ENCODE assay signal across 14 cellular contexts in the genomic region with DNA sequence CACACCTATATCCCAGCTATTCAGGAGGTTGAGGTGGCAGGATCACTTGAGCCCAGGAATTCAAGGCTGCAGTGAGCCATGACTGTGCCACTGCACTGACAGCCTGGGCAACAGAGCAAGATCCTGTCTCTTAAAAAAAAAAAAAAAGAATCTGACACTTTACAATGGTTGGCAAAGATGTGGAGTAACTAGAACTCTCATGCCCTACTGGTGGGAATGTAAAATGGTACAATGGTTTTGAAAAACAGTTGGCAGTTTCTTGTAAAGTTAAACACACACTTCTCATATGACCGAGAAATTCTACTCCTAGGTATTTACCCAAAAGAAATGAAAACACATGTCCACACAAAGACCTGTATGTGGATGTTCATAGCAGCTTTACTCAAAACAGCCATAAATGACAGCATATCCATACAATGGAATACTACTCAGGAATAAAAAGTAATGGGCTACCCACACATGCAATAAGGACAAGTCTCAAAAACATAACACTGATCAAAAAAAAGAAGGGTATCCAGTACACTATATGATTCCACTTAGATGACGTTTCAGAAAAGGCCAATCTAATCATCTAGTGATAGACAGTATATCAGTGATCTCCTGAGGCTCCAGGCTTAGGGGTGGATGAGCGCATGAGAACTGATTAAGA. TPM values are rescaled to one million over a fixed set of nuclear protein-coding genes. Genes with fewer than 3 reads are reported as not detected.
A peak's percentile ranks its signal among the peaks of the same experiment; 100 is the strongest.
DNase-seq lines count a peak whose midpoint lies in the region; ATAC-seq and TF ChIP-seq lines count a peak whose summit lies in the region.
"Had no signal": no experiment of that assay in that cellular context is flagged by ENCODE, and none has a peak within 500 bp of the region (broad histone marks: within the 10 kb centered on the region; RNA-seq: fewer than 3 reads in every experiment).

No MANE protein-coding gene starts in this region.

- H3K4me1 ChIP-seq in CD8-positive, alpha-beta T cell (ENCODE audit: insufficient read depth, low read length): no peaks in the 10 kb centered on the region

- no peak overlapping the region for H3K4me3 ChIP-seq in CD8-positive, alpha-beta T cell (ENCODE audit: low read depth, low read length)

- no peak overlapping the region for H3K27ac ChIP-seq in CD8-positive, alpha-beta T cell (ENCODE audit: low read depth, low read length)

- intact Hi-C loops in activated CD4-positive, alpha-beta T cell treated with anti-CD3 and anti-CD28 coated beads for 36 hours (cut with DNase I, micrococcal nuclease): no loop called here
- intact Hi-C loops in activated CD4-positive, alpha-beta T cell treated with anti-CD3 and anti-CD28 coated beads, Interleukin-2, amount 10 ng/mL, durations not matched to agents 24 days and 14 days (cut with micrococcal nuclease): no loop called here
- intact Hi-C loops in CD8-positive, alpha-beta T cell (cut with DNase I, micrococcal nuclease): no loop called here

- POLR2A ChIA-PET in activated CD4-positive, alpha-beta T cell treated with anti-CD3 and anti-CD28 coated beads for 36 hours (lab: Charles Lee): no interaction called here
- POLR2A ChIA-PET in CD8-positive, alpha-beta T cell (lab: Charles Lee): no interaction called here

- no peak for ATAC-seq in activated CD4-positive, alpha-beta T cell treated with anti-CD3 and anti-CD28 coated beads for 36 hours
- no peak for ATAC-seq in CD8-positive, alpha-beta T cell
- ATAC-seq in GM21723 (IDR thresholded peaks at IDR 0.05; ENCODE audit: unreplicated experiment): no peak

- no peaks in the 10 kb centered on the region for H3K9me3 Mint-ChIP-seq in activated CD4-positive, alpha-beta T cell treated with anti-CD3 and anti-CD28 coated beads for 36 hours (ENCODE audit: low read depth)
- no peaks in the 10 kb centered on the region for H3K9me3 Mint-ChIP-seq in activated CD4-positive, alpha-beta T cell treated with anti-CD3 and anti-CD28 coated beads, Interleukin-2, amount 10 ng/mL, durations not matched to agents 24 days and 14 days
- peaks cover 6% of the 10 kb centered on the region for H3K9me3 Mint-ChIP-seq in chondrocyte (ENCODE audit: low read depth)
- H3K9me3 Mint-ChIP-seq in neural crest cell: no peaks in the 10 kb centered on the region
- H3K9me3 Mint-ChIP-seq in CD8-positive, alpha-beta T cell: no peaks in the 10 kb centered on the region
- H3K9me3 Mint-ChIP-seq: memory B cell had no signal

- no peak for DNase-seq in activated CD4-positive, alpha-beta T cell treated with anti-CD3 and anti-CD28 coated beads for 36 hours
- no peak for DNase-seq in activated CD4-positive, alpha-beta T cell treated with anti-CD3 and anti-CD28 coated beads, Interleukin-2, amount 10 ng/mL, durations not matched to agents 24 days and 14 days
- DNase-seq in M059J (ENCODE audit: low read depth) (peak; percentile 61), chondrocyte (ENCODE audit: low spot score) (no peak), neural crest cell (ENCODE audit: low read depth, low spot score) (no peak)
- no peak for DNase-seq in CD8-positive, alpha-beta T cell
- DNase-seq in stimulated activated CD4-positive, alpha-beta T cell treated with anti-CD3 and anti-CD28 coated beads, Interleukin-4, amount 100 ng/mL, for 24 hours: no peak
- DNase-seq: activated T-cell treated with anti-CD3 and anti-CD28 coated beads, Interleukin-2, amount 50 U/mL, for 1 hour; NCI-H2029; NCI-H748 treated with DMSO at 0.1 percent for 48 hours; stimulated activated naive CD4-positive, alpha-beta T cell treated with Interleukin-2 at 50 U/mL for 16 hours; T-helper 2 cell had no signal

- H3K36me3 ChIP-seq in CD8-positive, alpha-beta T cell (ENCODE audit: insufficient read depth, low read length): no peaks in the 10 kb centered on the region

- H3K36me3 Mint-ChIP-seq in activated CD4-positive, alpha-beta T cell treated with anti-CD3 and anti-CD28 coated beads for 36 hours (ENCODE audit: low read depth): peaks cover 6% of the 10 kb centered on the region
- no peaks in the 10 kb centered on the region for H3K36me3 Mint-ChIP-seq in activated CD4-positive, alpha-beta T cell treated with anti-CD3 and anti-CD28 coated beads, Interleukin-2, amount 10 ng/mL, durations not matched to agents 24 days and 14 days (ENCODE audit: low read depth)
- H3K36me3 Mint-ChIP-seq in chondrocyte (ENCODE audit: low read depth): no peaks in the 10 kb centered on the region
- H3K36me3 Mint-ChIP-seq in neural crest cell (ENCODE audit: low read depth): no peaks in the 10 kb centered on the region
- H3K36me3 Mint-ChIP-seq in CD8-positive, alpha-beta T cell: peaks cover 6% of the 10 kb centered on the region

- no peak overlapping the region for H3K4me3 Mint-ChIP-seq in activated CD4-positive, alpha-beta T cell treated with anti-CD3 and anti-CD28 coated beads for 36 hours
- no peak overlapping the region for H3K4me3 Mint-ChIP-seq in activated CD4-positive, alpha-beta T cell treated with anti-CD3 and anti-CD28 coated beads, Interleukin-2, amount 10 ng/mL, durations not matched to agents 24 days and 14 days
- no peak overlapping the region for H3K4me3 Mint-ChIP-seq in chondrocyte (ENCODE audit: unreplicated experiment)
- H3K4me3 Mint-ChIP-seq in neural crest cell: no peak overlapping the region
- no peak overlapping the region for H3K4me3 Mint-ChIP-seq in CD8-positive, alpha-beta T cell
- H3K4me3 Mint-ChIP-seq: memory B cell had no signal

- CTCF ChIA-PET in activated CD4-positive, alpha-beta T cell treated with anti-CD3 and anti-CD28 coated beads for 36 hours (lab: Charles Lee): interaction anchor here (0.7 to 2.1 kb wide), 3 partner anchors 9 to 146 kb away, joined by 3 to 5 read pairs (median 3); no protein-coding TSS in a partner anchor
- CTCF ChIA-PET in CD8-positive, alpha-beta T cell (lab: Charles Lee): interaction anchor here (0.6 kb wide), 2 partner anchors 54 to 102 kb away, joined by 3 to 5 read pairs; no protein-coding TSS in a partner anchor

- peaks cover 51% of the 10 kb centered on the region for H3K4me1 Mint-ChIP-seq in activated CD4-positive, alpha-beta T cell treated with anti-CD3 and anti-CD28 coated beads for 36 hours
- peaks cover 5% of the 10 kb centered on the region for H3K4me1 Mint-ChIP-seq in activated CD4-positive, alpha-beta T cell treated with anti-CD3 and anti-CD28 coated beads, Interleukin-2, amount 10 ng/mL, durations not matched to agents 24 days and 14 days
- H3K4me1 Mint-ChIP-seq in chondrocyte (ENCODE audit: low read depth) (peaks cover 38% of the 10 kb centered on the region), neural crest cell (no peaks in the 10 kb centered on the region)
- no peaks in the 10 kb centered on the region for H3K4me1 Mint-ChIP-seq in CD8-positive, alpha-beta T cell (ENCODE audit: low read depth)

- peak overlapping the region; percentile 85 for H3K27ac Mint-ChIP-seq in activated CD4-positive, alpha-beta T cell treated with anti-CD3 and anti-CD28 coated beads for 36 hours
- no peak overlapping the region for H3K27ac Mint-ChIP-seq in activated CD4-positive, alpha-beta T cell treated with anti-CD3 and anti-CD28 coated beads, Interleukin-2, amount 10 ng/mL, durations not matched to agents 24 days and 14 days
- peak overlapping the region; percentile 79 for H3K27ac Mint-ChIP-seq in chondrocyte (ENCODE audit: unreplicated experiment)
- H3K27ac Mint-ChIP-seq in neural crest cell (ENCODE audit: unreplicated experiment): no peak overlapping the region
- H3K27ac Mint-ChIP-seq in CD8-positive, alpha-beta T cell: no peak overlapping the region
- H3K27ac Mint-ChIP-seq: memory B cell had no signal

- H3K27me3 Mint-ChIP-seq in activated CD4-positive, alpha-beta T cell treated with anti-CD3 and anti-CD28 coated beads for 36 hours: no peaks in the 10 kb centered on the region
- no peaks in the 10 kb centered on the region for H3K27me3 Mint-ChIP-seq in activated CD4-positive, alpha-beta T cell treated with anti-CD3 and anti-CD28 coated beads, Interleukin-2, amount 10 ng/mL, durations not matched to agents 24 days and 14 days
- H3K27me3 Mint-ChIP-seq in chondrocyte (ENCODE audit: low read depth) (no peaks in the 10 kb centered on the region), neural crest cell (ENCODE audit: low read depth) (no peaks in the 10 kb centered on the region)
- no peaks in the 10 kb centered on the region for H3K27me3 Mint-ChIP-seq in CD8-positive, alpha-beta T cell (ENCODE audit: low read depth)
- H3K27me3 Mint-ChIP-seq: memory B cell had no signal

- H3K9me3 ChIP-seq in CD8-positive, alpha-beta T cell (ENCODE audit: low read length): no peaks in the 10 kb centered on the region

- TF ChIP-seq CTCF in chondrocyte (IDR thresholded peaks at IDR 0.05) (peak; percentile 70), neural crest cell (conservative IDR thresholded peaks at IDR 0.05) (peak; percentile 36)
- no peak for TF ChIP-seq CTCF in CD8-positive, alpha-beta T cell (IDR thresholded peaks at IDR 0.05)

- no peaks in the 10 kb centered on the region for H3K27me3 ChIP-seq in CD8-positive, alpha-beta T cell (ENCODE audit: insufficient read depth, low read length)

RNA-seq across cellular contexts. Expression of a gene that starts 58.1 kb away (rescaled TPM):
- 10 to 100 TPM; 14.3 to 15.0 TPM for total RNA-seq in activated CD4-positive, alpha-beta T cell treated with anti-CD3 and anti-CD28 coated beads for 36 hours
- 15.3 and 16.5 TPM in 2 replicates for total RNA-seq in activated CD4-positive, alpha-beta T cell treated with anti-CD3 and anti-CD28 coated beads, Interleukin-2, amount 10 ng/mL, durations not matched to agents 24 days and 14 days
- total RNA-seq in M059J (2014; rRNA removed; shearing (Covaris generic)): 18.9 and 22.9 TPM in 2 replicates
- total RNA-seq in chondrocyte: 27.0 to 32.9 TPM (median 30.4 TPM) in 3 replicates
- 18.5 and 21.9 TPM in 2 replicates for total RNA-seq in neural crest cell
- 10 to 100 TPM in 1 of 2 experiments, 1 to 10 TPM in 1; 9.7 to 13.6 TPM for total RNA-seq in CD8-positive, alpha-beta T cell

Comparison
In these comparisons a context has a peak if more than half of its experiments do, and no peak if none do; other contexts are left out.
1. H3K27ac Mint-ChIP-seq: peak in activated CD4-positive, alpha-beta T cell treated with anti-CD3 and anti-CD28 coated beads for 36 hours (single experiment) and chondrocyte (single experiment); none in activated CD4-positive, alpha-beta T cell treated with anti-CD3 and anti-CD28 coated beads, Interleukin-2, amount 10 ng/mL, durations not matched to agents 24 days and 14 days (single experiment), neural crest cell (single experiment) and CD8-positive, alpha-beta T cell (single experiment).